ENCODE assay signal across 21 cellular contexts in genomic region chr13:64709079-64709478, GRCh38.
DNase-seq lines count a peak whose midpoint lies in the region; ATAC-seq and TF ChIP-seq lines count a peak whose summit lies in the region.
"Had no signal": no experiment of that assay in that cellular context is flagged by ENCODE, and none has a peak within 500 bp of the region (broad histone marks: within the 10 kb centered on the region; RNA-seq: fewer than 3 reads in every experiment).

No MANE protein-coding gene starts in this region.

- no peak overlapping the region for H3K27ac Mint-ChIP-seq in GM23338
- H3K27ac Mint-ChIP-seq: activated CD4-positive, alpha-beta T cell treated with anti-CD3 and anti-CD28 coated beads, Interleukin-2, amount 10 ng/mL, durations not matched to agents 24 days and 14 days; effector memory CD8-positive, alpha-beta T cell had no signal

- H3K9me2 ChIP-seq in GM23338 (ENCODE audit: insufficient read depth): no peaks in the 10 kb centered on the region
- H3K9me2 ChIP-seq: SK-N-SH had no signal

- H3K4me1 ChIP-seq in A673 (ENCODE audit: insufficient read depth, low read length, poor library complexity, severe bottlenecking) (no peaks in the 10 kb centered on the region), GM23338 (ENCODE audit: insufficient read depth) (no peaks in the 10 kb centered on the region), mesodermal cell (ENCODE audit: control insufficient read depth, insufficient read depth, low read length, poor library complexity, severe bottlenecking) (no peaks in the 10 kb centered on the region)
- H3K4me1 ChIP-seq: A549 had no signal

- H3K27me3 Mint-ChIP-seq in GM23338 (ENCODE audit: insufficient read depth, low read depth, poor library complexity): no peaks in the 10 kb centered on the region
- H3K27me3 Mint-ChIP-seq: activated CD4-positive, alpha-beta T cell treated with anti-CD3 and anti-CD28 coated beads, Interleukin-2, amount 10 ng/mL, durations not matched to agents 24 days and 14 days; effector memory CD8-positive, alpha-beta T cell had no signal

- no peak overlapping the region for H3K4me3 ChIP-seq in A673 (ENCODE audit: low read depth, low read length, poor library complexity, severe bottlenecking)
- H3K4me3 ChIP-seq in GM23338: no peak overlapping the region
- H3K4me3 ChIP-seq in WERI-Rb-1 (ENCODE audit: low read depth, low read length): no peak overlapping the region
- no peak overlapping the region for H3K4me3 ChIP-seq in mesodermal cell (ENCODE audit: extremely low read depth, insufficient read depth, low read length, poor library complexity, severe bottlenecking)
- no peak overlapping the region for H3K4me3 ChIP-seq in lower leg skin (ENCODE audit: low read depth, poor library complexity, severe bottlenecking)
- H3K4me3 ChIP-seq: A549, coronary artery had no signal

- POLR2A ChIA-PET in A673 (lab: Charles Lee; ENCODE audit: low non-redundant PET): no interaction called here

- no peaks in the 10 kb centered on the region for H3K27me3 ChIP-seq in A673 (replicated peaks; ENCODE audit: insufficient read depth, low read depth, low read length, poor library complexity)
- H3K27me3 ChIP-seq in GM23338 (ENCODE audit: insufficient read depth): no peaks in the 10 kb centered on the region
- no peaks in the 10 kb centered on the region for H3K27me3 ChIP-seq in WERI-Rb-1 (ENCODE audit: insufficient read depth, low read depth, severe bottlenecking)
- H3K27me3 ChIP-seq: brain microvascular endothelial cell, neutrophil had no signal

- peaks cover 3% of the 10 kb centered on the region; the same call in 2 of the 3 replicates for H3K36me3 Mint-ChIP-seq in GM23338 (ENCODE audit: low read depth)

- peak overlapping the region; percentile 88; the same call in 1 of the 2 replicates for H2AFZ ChIP-seq in GM23338

- CTCF ChIA-PET in A673 (lab: Charles Lee): no interaction called here

- peaks cover 2% of the 10 kb centered on the region; the same call in 1 of the 3 replicates for H3K9me3 Mint-ChIP-seq in GM23338
- H3K9me3 Mint-ChIP-seq: activated CD4-positive, alpha-beta T cell treated with anti-CD3 and anti-CD28 coated beads, Interleukin-2, amount 10 ng/mL, durations not matched to agents 24 days and 14 days had no signal

- TF ChIP-seq CTCF in A673 (conservative IDR thresholded peaks at IDR 0.05; ENCODE audit: low read depth, low read length) (no peak), GM23338 (conservative IDR thresholded peaks at IDR 0.05; ENCODE audit: low read depth in 2 of 2) (no peak), WERI-Rb-1 (IDR thresholded peaks at IDR 0.05; ENCODE audit: low read depth, low read length) (no peak), lower leg skin (IDR thresholded peaks at IDR 0.05) (no peak)

- intact Hi-C loops in A673 (cut with micrococcal nuclease; ENCODE audit: unreplicated experiment): no loop called here
- intact Hi-C loops in lower leg skin (cut with DNase I; ENCODE audit: low total_unique reads): no loop called here

- H3K27ac ChIP-seq in A673 (ENCODE audit: low read depth, low read length, poor library complexity, severe bottlenecking) (no peak overlapping the region), GM23338 (ENCODE audit: low read depth) (no peak overlapping the region), WERI-Rb-1 (no peak overlapping the region), mesodermal cell (ENCODE audit: low read depth, low read length, severe bottlenecking) (peak overlapping the region; percentile 29)
- H3K27ac ChIP-seq: A549, brain microvascular endothelial cell, coronary artery, neutrophil had no signal

- H3K9me3 ChIP-seq in A673 (ENCODE audit: low read depth, low read length, poor library complexity, severe bottlenecking): no peaks in the 10 kb centered on the region
- no peaks in the 10 kb centered on the region for H3K9me3 ChIP-seq in WERI-Rb-1 (ENCODE audit: severe bottlenecking)
- H3K9me3 ChIP-seq in mesodermal cell (ENCODE audit: control insufficient read depth, low read length): no peaks in the 10 kb centered on the region
- H3K9me3 ChIP-seq: A549, neutrophil, SK-N-SH had no signal

- DNase-seq in A673 (ENCODE audit: low spot score) (peak; percentile 10), GM23338 (ENCODE audit: low spot score) (no peak), WERI-Rb-1 (peak; percentile 49), NCI-H128 (lab: John Stamatoyannopoulos, UW; ENCODE audit: unreplicated experiment) (no peak), lower leg skin (ENCODE audit: low spot score in 2 of 2) (no peak)
- no peak for DNase-seq in activated naive CD4-positive, alpha-beta T cell (lab: John Stamatoyannopoulos, UW)
- DNase-seq: activated CD4-positive, alpha-beta T cell treated with anti-CD3 and anti-CD28 coated beads, Interleukin-2, amount 10 ng/mL, durations not matched to agents 24 days and 14 days; activated T-cell treated with anti-CD3 and anti-CD28 coated beads, Interleukin-2, amount 50 U/mL, for 4 hours; brain microvascular endothelial cell; DMS79 treated with DMSO at 0.1 percent for 48 hours; effector memory CD8-positive, alpha-beta T cell; hypothalamus; NCI-H1417; RPMI8226; SK-N-SH had no signal

- H4K20me1 ChIP-seq in GM23338 (replicated peaks; ENCODE audit: insufficient read depth): no peaks in the 10 kb centered on the region

- TF ChIP-seq POLR2A in lower leg skin (IDR thresholded peaks at IDR 0.05): no peak

- H3K4me2 ChIP-seq in GM23338: no peak overlapping the region
- H3K4me2 ChIP-seq: A549, SK-N-SH had no signal

- H3K79me2 ChIP-seq in GM23338 (replicated peaks; ENCODE audit: insufficient read depth): no peaks in the 10 kb centered on the region

- H3K36me3 ChIP-seq in A673 (ENCODE audit: insufficient read depth, low read length, poor library complexity, severe bottlenecking): no peaks in the 10 kb centered on the region
- no peaks in the 10 kb centered on the region for H3K36me3 ChIP-seq in GM23338 (ENCODE audit: insufficient read depth)
- H3K36me3 ChIP-seq in WERI-Rb-1: no peaks in the 10 kb centered on the region
- no peaks in the 10 kb centered on the region for H3K36me3 ChIP-seq in mesodermal cell (ENCODE audit: control insufficient read depth, insufficient read depth, low read length)
- H3K36me3 ChIP-seq: brain microvascular endothelial cell, neutrophil had no signal

- ATAC-seq in GM23338 (no peak), HG03571 (IDR thresholded peaks at IDR 0.05; ENCODE audit: unreplicated experiment) (no peak)
- ATAC-seq: A549; activated T-cell treated with anti-CD3 and anti-CD28 coated beads, Interleukin-2, amount 50 U/mL, for 4 hours; effector memory CD8-positive, alpha-beta T cell; esophagus mucosa had no signal

- 79 to 89% methylated on average over 6 of the region's 6 CpGs for WGBS in mesodermal cell (ENCODE audit: insufficient coverage in 2 of 2), 2 experiments
- 37 to 49% methylated on average over 6 of the region's 6 CpGs for WGBS in lower leg skin, 2 donors

- H3F3A ChIP-seq in GM23338 (replicated peaks; ENCODE audit: low read depth): no peaks in the 10 kb centered on the region

- no peak overlapping the region for H3K4me3 Mint-ChIP-seq in GM23338
- H3K4me3 Mint-ChIP-seq: activated CD4-positive, alpha-beta T cell treated with anti-CD3 and anti-CD28 coated beads, Interleukin-2, amount 10 ng/mL, durations not matched to agents 24 days and 14 days; activated T-cell treated with anti-CD3 and anti-CD28 coated beads, Interleukin-2, amount 50 U/mL, for 4 hours; effector memory CD8-positive, alpha-beta T cell had no signal

- no TSS peak for BruUV-seq in A673 (replicated peaks; lab: Mats Ljungman, UMichigan)

- H3K4me1 Mint-ChIP-seq in GM23338: 0 out of 3 replicates have a peak, but pooled peaks cover 2% of the 10 kb centered on the region
- H3K4me1 Mint-ChIP-seq: activated CD4-positive, alpha-beta T cell treated with anti-CD3 and anti-CD28 coated beads, Interleukin-2, amount 10 ng/mL, durations not matched to agents 24 days and 14 days had no signal

TF ChIP-seq in GM23338, 12 proteins besides CTCF, POLR2A, EP300 and RAD21:
- TF ChIP-seq EZH2phosphoT487 (IDR thresholded peaks at IDR 0.05; ENCODE audit: unreplicated experiment): no peak
- TF ChIP-seq CREB1 (CRISPR knock-in tag; IDR thresholded peaks at IDR 0.05; ENCODE audit: low read depth): no peak
- no peak for TF ChIP-seq POLR2AphosphoS5 (IDR thresholded peaks at IDR 0.05; ENCODE audit: low read depth)
- TF ChIP-seq REST (IDR thresholded peaks at IDR 0.05; ENCODE audit: unreplicated experiment): no peak
- TF ChIP-seq NANOG (IDR thresholded peaks at IDR 0.05; ENCODE audit: borderline replicate concordance): no peak

Comparison
In these comparisons a context has a peak if more than half of its experiments do, and no peak if none do; other contexts are left out.
1. DNase-seq: peak in A673 (single experiment) and WERI-Rb-1 (single experiment); none in GM23338 (single experiment), NCI-H128 (single experiment), activated naive CD4-positive, alpha-beta T cell (0 of 4) and lower leg skin (0 of 2).